In genomic region chr7:16918288-16918895, GRCh38 we compare ENCODE assay signal across 8 cellular contexts. TPM values are rescaled to one million over a fixed set of nuclear protein-coding genes. Genes with fewer than 3 reads are reported as not detected.
A peak's percentile ranks its signal among the peaks of the same experiment; 100 is the strongest.
DNase-seq lines count a peak whose midpoint lies in the region; ATAC-seq and TF ChIP-seq lines count a peak whose summit lies in the region.

No MANE protein-coding gene starts in this region.

- DNase-seq in DMS153 (lab: John Stamatoyannopoulos, UW) (peak; percentile 16), HT-29 (ENCODE audit: low spot score) (peak; percentile 73), RPMI8226 (peak; percentile 47), esophagus muscularis mucosa (ENCODE audit: extremely low spot score) (no peak), prostate gland (ENCODE audit: low spot score) (peak; percentile 28)
- no peak for DNase-seq in NK-92 treated with Interleukin-12 subunit alpha and Interleukin-12 subunit beta, amount 100 ng/mL, for 24 hours (lab: John Stamatoyannopoulos, UW)
- no peak for DNase-seq in central memory CD4-positive, alpha-beta T cell

- WGBS in esophagus muscularis mucosa: 50% methylated on average over 6 of the region's 6 CpGs
- WGBS in prostate gland: 50% methylated on average over 6 of the region's 6 CpGs

- H3K27me3 ChIP-seq in esophagus muscularis mucosa (no peaks in the 10 kb centered on the region), prostate gland (replicated peaks; ENCODE audit: insufficient read depth) (no peaks in the 10 kb centered on the region)

- TF ChIP-seq CTCF in esophagus muscularis mucosa (IDR thresholded peaks at IDR 0.05): peak; percentile 61 to 77 (median 75)
- peak; percentile 37 to 90 (median 80) for TF ChIP-seq CTCF in prostate gland (IDR thresholded peaks at IDR 0.05)

- intact Hi-C loops in esophagus muscularis mucosa (cut with DNase I): loop anchor here (1.0 to 5.0 kb wide), 2 partner anchors 117 to 221 kb away; no protein-coding TSS in a partner anchor
- intact Hi-C loops in prostate gland (cut with DNase I): loop anchor here (5.0 to 10.0 kb wide), 4 partner anchors 114 to 841 kb away; partner anchors contain the start of gene AGR2

- H3K27ac ChIP-seq in esophagus muscularis mucosa (replicated peaks in 1 of 4): no peak overlapping the region
- H3K27ac ChIP-seq in prostate gland: no peak overlapping the region

- H3K9me3 ChIP-seq in esophagus muscularis mucosa (no peaks in the 10 kb centered on the region), prostate gland (no peaks in the 10 kb centered on the region)

- H3K36me3 ChIP-seq in esophagus muscularis mucosa (no peaks in the 10 kb centered on the region), prostate gland (no peaks in the 10 kb centered on the region)

- TF ChIP-seq EP300 in esophagus muscularis mucosa (IDR thresholded peaks at IDR 0.05): no peak

- TF ChIP-seq POLR2A in esophagus muscularis mucosa (IDR thresholded peaks at IDR 0.05; ENCODE audit: low read depth) (no peak), prostate gland (IDR thresholded peaks at IDR 0.05) (no peak)

- H3K4me3 ChIP-seq in esophagus muscularis mucosa (no peak overlapping the region), prostate gland (no peak overlapping the region)

- no peak for ATAC-seq in HG02642 (IDR thresholded peaks at IDR 0.05; ENCODE audit: poor library complexity, unreplicated experiment)

- no peaks in the 10 kb centered on the region for H3K4me1 ChIP-seq in esophagus muscularis mucosa
- no peaks in the 10 kb centered on the region for H3K4me1 ChIP-seq in prostate gland (replicated peaks)

RNA-seq across cellular contexts. Expression of gene AGR3, which starts 36.6 kb away (rescaled TPM):
- 6.2 and 17.9 TPM in 2 replicates for total RNA-seq in HT-29 (2014; rRNA removed; shearing (Covaris generic))
- total RNA-seq in esophagus muscularis mucosa (under 1 TPM in 1 of 4 donors, not detected in 3; 0.45 TPM), prostate gland (1 to 10 TPM in 1 of 2 donors, not detected in 1; 6.7 TPM)

Comparison
In these comparisons a context has a peak if more than half of its experiments do, and no peak if none do; other contexts are left out.
1. DNase-seq: peak in DMS153 (single experiment), HT-29 (single experiment), RPMI8226 (single experiment) and prostate gland (single experiment); none in esophagus muscularis mucosa (single experiment), NK-92 treated with Interleukin-12 subunit alpha and Interleukin-12 subunit beta, amount 100 ng/mL, for 24 hours (single experiment) and central memory CD4-positive, alpha-beta T cell (single experiment).